In the genomic region with DNA sequence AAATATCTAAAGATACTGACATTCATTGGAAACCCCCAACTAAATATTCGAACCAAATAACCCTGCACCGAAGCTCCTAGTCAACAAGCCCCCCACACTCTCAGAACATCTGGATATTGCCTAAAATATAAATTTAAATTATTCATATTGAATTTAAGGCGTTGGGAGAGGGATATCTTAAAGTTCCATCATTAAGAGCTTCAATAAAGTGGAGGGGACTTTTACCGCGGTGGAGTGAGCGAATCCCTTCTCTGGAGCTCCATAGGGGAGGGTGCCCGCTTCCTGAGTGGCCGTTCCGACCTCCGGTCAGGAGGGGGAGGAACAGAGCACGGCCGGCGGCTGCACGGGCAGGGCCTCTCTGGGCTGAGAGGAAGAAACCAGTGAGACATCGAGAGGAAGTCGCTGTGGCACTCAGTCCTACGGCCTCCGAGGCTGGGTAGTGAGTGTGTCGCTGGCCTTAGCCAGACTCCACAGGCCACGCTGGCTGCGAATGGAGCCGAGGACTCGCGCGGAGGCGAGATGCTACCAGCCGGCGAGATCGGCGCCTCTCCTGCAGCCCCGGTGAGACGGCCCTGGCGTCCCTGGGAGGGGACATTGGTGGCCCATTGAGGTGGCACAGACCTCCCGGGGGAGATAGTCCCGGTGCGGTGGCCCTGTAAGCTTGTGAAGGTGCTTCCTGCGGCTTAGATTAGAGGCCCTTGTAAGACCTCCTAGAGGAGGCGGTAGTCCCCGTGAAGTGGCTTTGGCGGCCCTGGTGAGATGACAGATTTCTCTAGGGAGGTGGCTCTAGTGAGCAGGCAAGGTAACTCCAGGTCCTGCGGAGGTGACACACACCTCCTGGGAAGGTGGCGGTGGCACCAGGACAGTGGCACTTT, we compare ENCODE assay signal across 8 cellular contexts. TPM values are rescaled to one million over a fixed set of nuclear protein-coding genes. Genes with fewer than 3 reads are reported as not detected.
DNase-seq lines count a peak whose midpoint lies in the region; ATAC-seq lines count a peak whose summit lies in the region.

Gene RINT1 (plus strand): TSS at position 405 of the 875 bp plus-strand sequence. CDS start 115 bp downstream, at position 520.

- DNase-seq in Ammon's horn (ENCODE audit: low spot score) (peak; percentile 97), NCI-H446 (lab: John Stamatoyannopoulos, UW) (peak; percentile 74 to 86), cerebellum (ENCODE audit: low spot score) (peak; percentile 92), kidney glomerular epithelial cell (lab: John Stamatoyannopoulos, UW) (peak; percentile 85)
- peak; percentile 90 for DNase-seq in activated CD4-positive, CD25-positive, alpha-beta regulatory T cell treated with anti-CD3 and anti-CD28 coated beads, Interleukin-2, amount 50 U/mL, for 72 hours
- peak; percentile 72 to 78 for DNase-seq in stimulated activated CD4-positive, alpha-beta T cell treated with anti-CD3 and anti-CD28 coated beads, Interleukin-1b, Interleukin-23, amount 100 ng/mL, for 1 hour (ENCODE audit: low read depth in 2 of 2)

- ATAC-seq in GM19035 (IDR thresholded peaks at IDR 0.05; ENCODE audit: unreplicated experiment) (peak; percentile 93), HG03354 (IDR thresholded peaks at IDR 0.05; ENCODE audit: poor library complexity, severe bottlenecking, unreplicated experiment) (peak; percentile 93)

RNA-seq across cellular contexts. Expression of gene RINT1, which starts in this region (rescaled TPM):
- total RNA-seq in cerebellum: 22.5 TPM

Comparison
In these comparisons a context has a peak if more than half of its experiments do, and no peak if none do; other contexts are left out.
1. Peak in every context shown above with its lines: DNase-seq and ATAC-seq.